35 cellular contexts compared by ENCODE assay signal in the genomic region with DNA sequence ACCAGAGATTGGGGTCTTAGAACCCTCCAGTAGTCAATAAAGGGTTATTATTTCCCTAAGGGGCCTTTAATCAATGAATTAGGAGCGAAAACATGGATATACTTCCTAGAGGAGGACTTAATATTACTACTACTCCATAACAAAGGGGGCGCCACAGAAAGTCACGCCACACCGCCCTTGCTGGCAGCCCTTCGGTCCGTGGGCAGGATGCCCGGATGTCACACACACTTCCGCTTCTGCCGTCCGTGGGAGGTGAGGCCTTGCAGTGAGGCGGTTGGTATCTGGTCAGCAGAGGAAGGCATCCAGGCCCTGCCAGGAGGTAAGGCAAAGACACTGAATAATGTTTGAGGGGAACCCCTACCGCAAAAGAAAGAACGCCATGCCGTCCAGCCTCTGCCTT. TPM values are rescaled to one million over a fixed set of nuclear protein-coding genes. Genes with fewer than 3 reads are reported as not detected.
"Had no signal": no experiment of that assay in that cellular context is flagged by ENCODE, and none has a peak within 500 bp of the region (broad histone marks: within the 10 kb centered on the region; RNA-seq: fewer than 3 reads in every experiment).

No MANE protein-coding gene starts in this region.

- H3K4me3 ChIP-seq: ascending aorta, cardiac muscle cell had no signal

- H3K36me3 ChIP-seq: ascending aorta, cardiac muscle cell had no signal

- H3K27ac ChIP-seq: ascending aorta, cardiac muscle cell, VCaP had no signal

- ATAC-seq: activated CD4-positive, alpha-beta T cell treated with anti-CD3 and anti-CD28 coated beads for 36 hours; activated CD4-positive, CD25-positive, alpha-beta regulatory T cell treated with anti-CD3 and anti-CD28 coated beads, Interleukin-2, amount 50 U/mL, for 24 hours; activated CD8-positive, alpha-beta memory T cell treated with anti-CD3 and anti-CD28 coated beads, Interleukin-2, amount 10 ng/mL, durations not matched to agents 7 days and 5 days; activated CD8-positive, alpha-beta T cell treated with anti-CD3 and anti-CD28 coated beads, Interleukin-2, amount 10 ng/mL, durations not matched to agents 7 days and 5 days; activated naive CD8-positive, alpha-beta T cell treated with anti-CD3 and anti-CD28 coated beads, Interleukin-2, amount 50 U/mL, for 24 hours; WTC11 had no signal

- H3K4me1 ChIP-seq: ascending aorta had no signal

- DNase-seq: activated CD4-positive, alpha-beta memory T cell treated with anti-CD3 and anti-CD28 coated beads, Interleukin-2, amount 10 ng/mL, durations not matched to agents 7 days and 5 days; activated CD4-positive, alpha-beta T cell treated with anti-CD3 and anti-CD28 coated beads for 1 hour; activated CD4-positive, alpha-beta T cell treated with anti-CD3 and anti-CD28 coated beads for 36 hours; activated CD4-positive, alpha-beta T cell treated with anti-CD3 and anti-CD28 coated beads for 48 hours; activated CD4-positive, alpha-beta T cell treated with anti-CD3 and anti-CD28 coated beads, Interleukin-2, amount 10 ng/mL, durations not matched to agents 7 days and 5 days; activated CD4-positive, alpha-beta T cell treated with anti-CD3 and anti-CD28 coated beads, Interleukin-2, amount 50 U/mL, for 48 hours; activated CD4-positive, CD25-positive, alpha-beta regulatory T cell; activated CD8-positive, alpha-beta memory T cell treated with anti-CD3 and anti-CD28 coated beads for 24 hours; activated CD8-positive, alpha-beta memory T cell treated with anti-CD3 and anti-CD28 coated beads, Interleukin-2, amount 10 ng/mL, durations not matched to agents 7 days and 5 days; activated CD8-positive, alpha-beta memory T cell treated with anti-CD3 and anti-CD28 coated beads, Interleukin-2, amount 50 U/mL, for 48 hours; activated CD8-positive, alpha-beta T cell treated with anti-CD3 and anti-CD28 coated beads, Interleukin-2, amount 10 ng/mL, durations not matched to agents 7 days and 5 days; activated effector memory CD4-positive, alpha-beta T cell treated with Interleukin-2 at 50 U/mL for 16 hours; activated gamma-delta T cell; activated naive CD4-positive, alpha-beta T cell treated with anti-CD3 and anti-CD28 coated beads, Interleukin-2, amount 10 ng/mL, durations not matched to agents 7 days and 5 days; activated naive CD4-positive, alpha-beta T cell treated with Interleukin-2 at 50 U/mL for 16 hours; activated naive CD8-positive, alpha-beta T cell treated with anti-CD3 and anti-CD28 coated beads, Interleukin-2, amount 10 ng/mL, durations not matched to agents 7 days and 5 days; activated naive CD8-positive, alpha-beta T cell treated with anti-CD3 and anti-CD28 coated beads, Interleukin-2, amount 50 U/mL, for 24 hours; activated T-cell treated with anti-CD3 and anti-CD28 coated beads, Interleukin-2, amount 50 U/mL, for 24 hours; activated T-cell treated with anti-CD3 and anti-CD28 coated beads, Interleukin-2, amount 50 U/mL, for 48 hours; amygdala; anterior cingulate cortex; caudate nucleus; cerebellar nuclear complex; T-helper 2 cell; T-helper 9 cell had no signal

- FAIRE-seq: bronchial epithelial cell, TTC549 had no signal

- H3K9me3 ChIP-seq: ascending aorta had no signal

- H3K27me3 ChIP-seq: ascending aorta, cardiac muscle cell had no signal

RNA-seq across cellular contexts. Expression of a gene that starts 0.4 kb away (rescaled TPM):
- total RNA-seq: activated CD4-positive, alpha-beta memory T cell treated with anti-CD3 and anti-CD28 coated beads, Interleukin-2, amount 10 ng/mL, durations not matched to agents 7 days and 5 days; activated CD4-positive, alpha-beta T cell treated with anti-CD3 and anti-CD28 coated beads for 36 hours; activated CD4-positive, alpha-beta T cell treated with anti-CD3 and anti-CD28 coated beads, Interleukin-2, amount 10 ng/mL, durations not matched to agents 7 days and 5 days; activated CD8-positive, alpha-beta memory T cell treated with anti-CD3 and anti-CD28 coated beads, Interleukin-2, amount 10 ng/mL, durations not matched to agents 7 days and 5 days; activated CD8-positive, alpha-beta T cell treated with anti-CD3 and anti-CD28 coated beads, Interleukin-2, amount 10 ng/mL, durations not matched to agents 7 days and 5 days; activated naive CD8-positive, alpha-beta T cell treated with anti-CD3 and anti-CD28 coated beads, Interleukin-2, amount 10 ng/mL, durations not matched to agents 7 days and 5 days; activated T-helper 2 cell treated with anti-CD3 and anti-CD28 coated beads, Interferon-gamma antibody, Interleukin-2, Interleukin-4, amounts not matched to agents 10 μg/mL and 5 μg/mL and 100 μg/mL, durations not matched to agents 14 hours and 24 hours and 36 hours; ascending aorta; bronchial epithelial cell; cardiac muscle cell; chondrocyte; WTC11 had no signal
- polyA plus RNA-seq: adipose tissue, cardiac muscle cell had no signal
